ENCODE assay signal across 16 cellular contexts in genomic region chr11:86134580-86135318, GRCh38.
DNase-seq lines count a peak whose midpoint lies in the region; ATAC-seq lines count a peak whose summit lies in the region.
"Had no signal": no experiment of that assay in that cellular context is flagged by ENCODE, and none has a peak within 500 bp of the region (broad histone marks: within the 10 kb centered on the region; RNA-seq: fewer than 3 reads in every experiment).

No MANE protein-coding gene starts in this region.

- peaks cover 61% of the 10 kb centered on the region for H3K4me1 Mint-ChIP-seq in dendritic cell treated with granulocyte-macrophage colony-stimulating factor and Interleukin-4, amounts not matched to agents 40 ng/mL and 50 ng/mL, for 4 days (ENCODE audit: low read depth)
- H3K4me1 Mint-ChIP-seq in naive thymus-derived CD4-positive, alpha-beta T cell = peaks cover 9 to 29% (median 11%) of the 10 kb centered on the region in 7 donors
- H3K4me1 Mint-ChIP-seq: nephron had no signal

- peak overlapping the region; percentile 45 for H3K4me3 Mint-ChIP-seq in dendritic cell treated with granulocyte-macrophage colony-stimulating factor and Interleukin-4, amounts not matched to agents 40 ng/mL and 50 ng/mL, for 4 days
- H3K4me3 Mint-ChIP-seq in naive thymus-derived CD4-positive, alpha-beta T cell = no peak overlapping the region
- H3K4me3 Mint-ChIP-seq: nephron had no signal

- H3K9me3 ChIP-seq in naive thymus-derived CD4-positive, alpha-beta T cell (ENCODE audit: control insufficient read depth in 2 of 3, low read length in 3 of 3) = no peaks in the 10 kb centered on the region
- H3K9me3 ChIP-seq: SK-N-SH had no signal

- no peaks in the 10 kb centered on the region for H3K36me3 Mint-ChIP-seq in dendritic cell treated with granulocyte-macrophage colony-stimulating factor and Interleukin-4, amounts not matched to agents 40 ng/mL and 50 ng/mL, for 4 days (ENCODE audit: low read depth)
- no peaks in the 10 kb centered on the region for H3K36me3 Mint-ChIP-seq in naive thymus-derived CD4-positive, alpha-beta T cell

- no peak overlapping the region for H3K27ac ChIP-seq in naive thymus-derived CD4-positive, alpha-beta T cell (ENCODE audit: low read depth, low read length)

- POLR2A ChIA-PET in naive thymus-derived CD4-positive, alpha-beta T cell (lab: Charles Lee) = no interaction called here

- intact Hi-C loops in dendritic cell treated with granulocyte-macrophage colony-stimulating factor and Interleukin-4, amounts not matched to agents 40 ng/mL and 50 ng/mL, for 4 days (cut with micrococcal nuclease) = no loop called here
- intact Hi-C loops in naive thymus-derived CD4-positive, alpha-beta T cell (cut with micrococcal nuclease) = loop anchor here in 1 of 2 donors (5.0 kb wide), 1 partner anchor 92 kb away; no protein-coding TSS in a partner anchor

- no peaks in the 10 kb centered on the region for H3K27me3 Mint-ChIP-seq in dendritic cell treated with granulocyte-macrophage colony-stimulating factor and Interleukin-4, amounts not matched to agents 40 ng/mL and 50 ng/mL, for 4 days
- no peaks in the 10 kb centered on the region for H3K27me3 Mint-ChIP-seq in naive thymus-derived CD4-positive, alpha-beta T cell

- peak; percentile 73 for DNase-seq in CD1c-positive myeloid dendritic cell (ENCODE audit: extremely low spot score)
- peak; percentile 80 for DNase-seq in MV-4-11 (lab: John Stamatoyannopoulos, UW)
- no peak for DNase-seq in naive thymus-derived CD4-positive, alpha-beta T cell
- no peak for DNase-seq in iPS-NIHi11 (ENCODE audit: low spot score)
- no peak for DNase-seq in stimulated activated naive CD4-positive, alpha-beta T cell (lab: John Stamatoyannopoulos, UW)
- DNase-seq: activated CD4-positive, alpha-beta T cell treated with anti-CD3 and anti-CD28 coated beads, Interleukin-2, amount 50 U/mL, for 1 hour; cerebellar nuclear complex; NCI-H187; NCI-H82; SK-N-SH had no signal

- peak overlapping the region; percentile 85 for H3K27ac Mint-ChIP-seq in dendritic cell treated with granulocyte-macrophage colony-stimulating factor and Interleukin-4, amounts not matched to agents 40 ng/mL and 50 ng/mL, for 4 days
- H3K27ac Mint-ChIP-seq in naive thymus-derived CD4-positive, alpha-beta T cell = peak overlapping the region in 1 of 9 donors; percentile 1
- H3K27ac Mint-ChIP-seq: nephron had no signal

- no peak overlapping the region for H3K4me3 ChIP-seq in naive thymus-derived CD4-positive, alpha-beta T cell (ENCODE audit: low read length)
- H3K4me3 ChIP-seq: skin epidermis had no signal

- CTCF ChIA-PET in naive thymus-derived CD4-positive, alpha-beta T cell (lab: Charles Lee) = interaction anchor here (1.0 kb wide), 1 partner anchor 92 kb away, joined by 3 read pairs; no protein-coding TSS in a partner anchor

- no peaks in the 10 kb centered on the region for H3K27me3 ChIP-seq in naive thymus-derived CD4-positive, alpha-beta T cell (ENCODE audit: control insufficient read depth in 2 of 2, insufficient read depth in 2 of 2, low read length in 2 of 2)

- no peaks in the 10 kb centered on the region for H3K36me3 ChIP-seq in naive thymus-derived CD4-positive, alpha-beta T cell (ENCODE audit: control insufficient read depth in 2 of 3, insufficient read depth in 3 of 3, low read length in 3 of 3)

- peaks cover 4 to 13% of the 10 kb centered on the region in 2 donors for H3K4me1 ChIP-seq in naive thymus-derived CD4-positive, alpha-beta T cell (ENCODE audit: control insufficient read depth in 2 of 2, insufficient read depth in 2 of 2, low read length in 2 of 2)

- ATAC-seq in naive thymus-derived CD4-positive, alpha-beta T cell = peak; percentile 56
- no peak for ATAC-seq in HG03095 (IDR thresholded peaks at IDR 0.05; ENCODE audit: unreplicated experiment)
- ATAC-seq in GM21381 (IDR thresholded peaks at IDR 0.05; ENCODE audit: unreplicated experiment) = no peak
- ATAC-seq: HCT116 had no signal

- H3K9me3 Mint-ChIP-seq in dendritic cell treated with granulocyte-macrophage colony-stimulating factor and Interleukin-4, amounts not matched to agents 40 ng/mL and 50 ng/mL, for 4 days = no peaks in the 10 kb centered on the region
- no peaks in the 10 kb centered on the region for H3K9me3 Mint-ChIP-seq in naive thymus-derived CD4-positive, alpha-beta T cell
- H3K9me3 Mint-ChIP-seq: nephron had no signal

Comparison
In these comparisons a context has a peak if more than half of its experiments do, and no peak if none do; other contexts are left out.
1. DNase-seq: peak in CD1c-positive myeloid dendritic cell (single experiment) and MV-4-11 (single experiment); none in naive thymus-derived CD4-positive, alpha-beta T cell (0 of 9), iPS-NIHi11 (single experiment) and stimulated activated naive CD4-positive, alpha-beta T cell (0 of 6).